8 cellular contexts compared by ENCODE assay signal in genomic region chr6:151475653-151476523, GRCh38. TPM values are rescaled to one million over a fixed set of nuclear protein-coding genes. Genes with fewer than 3 reads are reported as not detected.
DNase-seq lines count a peak whose midpoint lies in the region; ATAC-seq, FAIRE-seq and TF ChIP-seq lines count a peak whose summit lies in the region.

No MANE protein-coding gene starts in this region.

- H3K4me1 Mint-ChIP-seq in activated naive CD4-positive, alpha-beta T cell treated with anti-CD3 and anti-CD28 coated beads, Interleukin-2, amount 50 U/mL, for 24 hours: peaks cover 7% of the 10 kb centered on the region

- H3K4me1 ChIP-seq in A549 (0 out of 3 replicates have a peak, but pooled peaks cover 3% of the 10 kb centered on the region), right atrium auricular region (no peaks in the 10 kb centered on the region), skeletal muscle satellite cell (ENCODE audit: control insufficient read depth, insufficient read depth, low read length) (no peaks in the 10 kb centered on the region)

- no peak for FAIRE-seq in A549 (lab: Jason Lieb, UNC)
- peak; percentile 95 for FAIRE-seq in G401.6 (lab: Jason Lieb, UNC)

- DNase-seq in A549 (ENCODE audit: low read depth in 1 of 2, low spot score in 1 of 2): peak; percentile 25 to 41
- peak; percentile 35 for DNase-seq in NOMO-1 treated with DMSO at 0.1 percent for 48 hours (lab: John Stamatoyannopoulos, UW; ENCODE audit: unreplicated experiment)
- DNase-seq in right atrium auricular region (ENCODE audit: low spot score): no peak

- H3K36me3 ChIP-seq in right atrium auricular region (no peaks in the 10 kb centered on the region), skeletal muscle satellite cell (ENCODE audit: insufficient read depth, low read length) (no peaks in the 10 kb centered on the region)

- TF ChIP-seq CTCF in A549 (IDR thresholded peaks at IDR 0.05) (peak; percentile 75), right atrium auricular region (IDR thresholded peaks at IDR 0.05) (peak; percentile 85 to 86)

- no peak overlapping the region for H3K9ac ChIP-seq in skeletal muscle satellite cell (ENCODE audit: low read depth, low read length)

- 35% methylated on average over 14 of the region's 16 CpGs for WGBS in A549 (ENCODE audit: missing lambda C conversion rate)

- CTCF ChIA-PET in A549 (lab: Yijun Ruan, JAX): interaction anchor here (0.7 to 1.4 kb wide), 6 partner anchors 8 to 659 kb away, joined by 3 to 4 read pairs (median 3); partner anchors contain the start of gene RMND1

- POLR2A ChIA-PET in A549 (lab: Yijun Ruan, JAX): no interaction called here

- H3K27ac ChIP-seq in A549: no peak overlapping the region
- no peak overlapping the region for H3K27ac ChIP-seq in right atrium auricular region

- H3K27me3 ChIP-seq in right atrium auricular region (no peaks in the 10 kb centered on the region), skeletal muscle satellite cell (ENCODE audit: control insufficient read depth, insufficient read depth, low read length) (no peaks in the 10 kb centered on the region)

- peak overlapping the region; percentile 55 for H3K4me2 ChIP-seq in A549
- H3K4me2 ChIP-seq in skeletal muscle satellite cell (ENCODE audit: low read length): peak overlapping the region; percentile 65

- ATAC-seq in A549 (peak in 1 of 2 experiments; percentile 57; a peak in 3 of 6 replicates), HG03342 (IDR thresholded peaks at IDR 0.05; ENCODE audit: unreplicated experiment) (peak; percentile 62), HG02763 (IDR thresholded peaks at IDR 0.05; ENCODE audit: unreplicated experiment) (no peak)

- H3K9me3 ChIP-seq in A549 (no peaks in the 10 kb centered on the region), right atrium auricular region (no peaks in the 10 kb centered on the region), skeletal muscle satellite cell (replicated peaks; ENCODE audit: low read length) (no peaks in the 10 kb centered on the region)

- H3K27me3 Mint-ChIP-seq in activated naive CD4-positive, alpha-beta T cell treated with anti-CD3 and anti-CD28 coated beads, Interleukin-2, amount 50 U/mL, for 24 hours: no peaks in the 10 kb centered on the region

- no peaks in the 10 kb centered on the region for H3K9me3 Mint-ChIP-seq in activated naive CD4-positive, alpha-beta T cell treated with anti-CD3 and anti-CD28 coated beads, Interleukin-2, amount 50 U/mL, for 24 hours

- peak overlapping the region; percentile 42 for H3K4me3 Mint-ChIP-seq in activated naive CD4-positive, alpha-beta T cell treated with anti-CD3 and anti-CD28 coated beads, Interleukin-2, amount 50 U/mL, for 24 hours

- H3K27ac Mint-ChIP-seq in activated naive CD4-positive, alpha-beta T cell treated with anti-CD3 and anti-CD28 coated beads, Interleukin-2, amount 50 U/mL, for 24 hours: no peak overlapping the region

- peak; percentile 54 to 64 for TF ChIP-seq RAD21 in A549 (conservative IDR thresholded peaks at IDR 0.05 in 1 of 2, IDR thresholded peaks at IDR 0.05 in 1 of 2)

- no peak for TF ChIP-seq POLR2A in A549 (IDR thresholded peaks at IDR 0.05; ENCODE audit: low read length)

- no peak overlapping the region for H3K4me3 ChIP-seq in A549
- H3K4me3 ChIP-seq in right atrium auricular region: no peak overlapping the region
- H3K4me3 ChIP-seq in skeletal muscle satellite cell (ENCODE audit: low read length): no peak overlapping the region

- H3K36me3 Mint-ChIP-seq in activated naive CD4-positive, alpha-beta T cell treated with anti-CD3 and anti-CD28 coated beads, Interleukin-2, amount 50 U/mL, for 24 hours: no peaks in the 10 kb centered on the region

- no peak for TF ChIP-seq EP300 in A549 (IDR thresholded peaks at IDR 0.05)

TF ChIP-seq in A549, 52 proteins besides CTCF, POLR2A, EP300 and RAD21:
- TF ChIP-seq SMC3 (IDR thresholded peaks at IDR 0.05) (peak; percentile 56), CBX2 (IDR thresholded peaks at IDR 0.05; ENCODE audit: borderline replicate concordance, low read depth) (no peak), ZFP36 (IDR thresholded peaks at IDR 0.05; ENCODE audit: borderline replicate concordance, partially characterized antibody) (no peak), PBX3 (IDR thresholded peaks at IDR 0.05) (no peak)
- TF ChIP-seq, protein P1, sequence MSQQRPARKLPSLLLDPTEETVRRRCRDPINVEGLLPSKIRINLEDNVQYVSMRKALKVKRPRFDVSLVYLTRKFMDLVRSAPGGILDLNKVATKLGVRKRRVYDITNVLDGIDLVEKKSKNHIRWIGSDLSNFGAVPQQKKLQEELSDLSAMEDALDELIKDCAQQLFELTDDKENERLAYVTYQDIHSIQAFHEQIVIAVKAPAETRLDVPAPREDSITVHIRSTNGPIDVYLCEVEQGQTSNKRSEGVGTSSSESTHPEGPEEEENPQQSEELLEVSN (IDR thresholded peaks at IDR 0.05; ENCODE audit: borderline replicate concordance, low read depth): no peak

RNA-seq across cellular contexts. Expression of gene CCDC170, which starts 17.9 kb away (rescaled TPM):
- polyA plus RNA-seq in A549 (2011; rRNA removed) (0.53 and 0.61 TPM in 2 replicates), A549 (2017; fragmentation: RNase III; extraction: RNeasy Plus Mini Kit Qiagen cat#74134 plus additional on column Dnase treatment) (0.05 to 0.09 TPM (median 0.07 TPM) in 3 replicates)
- polyA plus RNA-seq in A549 (2012; cell fraction: cytosol; rRNA removed): 0.03 and 0.04 TPM in 2 replicates
- 0.01 TPM in 1 of 2 replicates, not detected in the other for polyA plus RNA-seq in A549 (2012; cell fraction: nucleus; rRNA removed)
- polyA minus RNA-seq in A549 (2011; rRNA and poly(A)+ RNA removed): 0.39 and 1.1 TPM in 2 replicates
- under 1 TPM; 0.11 to 0.20 TPM for total RNA-seq in right atrium auricular region
- 0.44 and 1.3 TPM in 2 replicates for total RNA-seq in skeletal muscle satellite cell (2012; rRNA removed)

RNA-seq across cellular contexts. Expression of gene RMND1, which starts 24.0 kb away (rescaled TPM):
- polyA plus RNA-seq in A549 (2011; rRNA removed) (11.5 and 13.1 TPM in 2 replicates), A549 (2017; fragmentation: RNase III; extraction: RNeasy Plus Mini Kit Qiagen cat#74134 plus additional on column Dnase treatment) (11.7 to 12.5 TPM (median 11.7 TPM) in 3 replicates)
- polyA plus RNA-seq in A549 (2012; cell fraction: cytosol; rRNA removed): 4.3 and 5.0 TPM in 2 replicates
- 1.8 and 3.0 TPM in 2 replicates for polyA plus RNA-seq in A549 (2012; cell fraction: nucleus; rRNA removed)
- 6.4 and 7.0 TPM in 2 replicates for polyA minus RNA-seq in A549 (2011; rRNA and poly(A)+ RNA removed)
- total RNA-seq in right atrium auricular region: 10 to 100 TPM in 1 of 2 donors, 1 to 10 TPM in 1; 8.5 to 12.5 TPM
- total RNA-seq in skeletal muscle satellite cell (2012; rRNA removed): 31.0 and 42.1 TPM in 2 replicates
